Comparison of ENCODE assay signal across 8 cellular contexts in genomic region chr10:102121739-102122372, GRCh38. TPM values are rescaled to one million over a fixed set of nuclear protein-coding genes. Genes with fewer than 3 reads are reported as not detected.
A peak's percentile ranks its signal among the peaks of the same experiment; 100 is the strongest.
DNase-seq lines count a peak whose midpoint lies in the region; ATAC-seq, FAIRE-seq and TF ChIP-seq lines count a peak whose summit lies in the region.

No MANE protein-coding gene starts in this region.

- no peaks in the 10 kb centered on the region for H3K9me3 ChIP-seq in WERI-Rb-1 (ENCODE audit: severe bottlenecking)

- TF ChIP-seq POLR2A in GM12892 (IDR thresholded peaks at IDR 0.05; ENCODE audit: low read depth, low read length): no peak

- no peak for TF ChIP-seq CTCF in WERI-Rb-1 (IDR thresholded peaks at IDR 0.05; ENCODE audit: low read depth, low read length)
- TF ChIP-seq CTCF in GM10248 (IDR thresholded peaks at IDR 0.05; ENCODE audit: control extremely low read depth, extremely low read depth, low read depth, missing control alignments): no peak

- no peak overlapping the region for H3K4me3 ChIP-seq in WERI-Rb-1 (ENCODE audit: low read depth, low read length)
- H3K4me3 ChIP-seq in rectal smooth muscle tissue (ENCODE audit: low read length): peak overlapping the region; percentile 94

- H3K4me1 ChIP-seq in rectal smooth muscle tissue (ENCODE audit: control insufficient read depth, insufficient read depth, low read length): peaks cover 20% of the 10 kb centered on the region

- CTCF ChIA-PET in GM10248 (lab: Yijun Ruan, JAX): interaction anchor here (1.9 to 3.9 kb wide), 3 partner anchors 8 to 49 kb away, joined by 6 to 33 read pairs (median 9); partner anchors contain the start of gene PPRC1

- no peaks in the 10 kb centered on the region for H3K36me3 ChIP-seq in WERI-Rb-1
- no peaks in the 10 kb centered on the region for H3K36me3 ChIP-seq in rectal smooth muscle tissue (ENCODE audit: control insufficient read depth, insufficient read depth, low read length)

- DNase-seq in GM12892 (ENCODE audit: insufficient read length) (no peak), WERI-Rb-1 (peak; percentile 33), globus pallidus (ENCODE audit: low spot score) (peak; percentile 23), GM10248 (ENCODE audit: extremely low spot score) (no peak), NCI-H1048 (lab: John Stamatoyannopoulos, UW) (no peak), kidney glomerular epithelial cell (lab: John Stamatoyannopoulos, UW) (no peak)

- FAIRE-seq in GM12892 (lab: Jason Lieb, UNC): peak; percentile 48

- no peak overlapping the region for H3K9ac ChIP-seq in rectal smooth muscle tissue (ENCODE audit: low read length)

- H3K27ac ChIP-seq in WERI-Rb-1 (peak overlapping the region; percentile 88), rectal smooth muscle tissue (ENCODE audit: low read depth, low read length) (peak overlapping the region; percentile 100)

- no peak for ATAC-seq in GM19397 (IDR thresholded peaks at IDR 0.05; ENCODE audit: unreplicated experiment)

- H3K27me3 ChIP-seq in WERI-Rb-1 (ENCODE audit: insufficient read depth, low read depth, severe bottlenecking) (no peaks in the 10 kb centered on the region), rectal smooth muscle tissue (ENCODE audit: control insufficient read depth, insufficient read depth, low read length) (no peaks in the 10 kb centered on the region)

- POLR2A ChIA-PET in GM10248 (lab: Yijun Ruan, JAX): no interaction called here

RNA-seq across cellular contexts. Expression of gene LDB1, which starts 1.7 kb away (rescaled TPM):
- polyA plus RNA-seq in GM12892 (2012; ENCODE audit: missing spikeins): 24.3 TPM

RNA-seq across cellular contexts. Expression of gene PPRC1, which starts 11.0 kb away (rescaled TPM):
- polyA plus RNA-seq in GM12892 (2012; ENCODE audit: missing spikeins): 19.6 TPM

RNA-seq across cellular contexts. Expression of gene NOLC1, which starts 30.3 kb away (rescaled TPM):
- 75.2 TPM for polyA plus RNA-seq in GM12892 (2012; ENCODE audit: missing spikeins)

RNA-seq across cellular contexts. Expression of gene HPS6, which starts 56.7 kb away (rescaled TPM):
- 6.3 TPM for polyA plus RNA-seq in GM12892 (2012; ENCODE audit: missing spikeins)

Comparison
In these comparisons a context has a peak if more than half of its experiments do, and no peak if none do; other contexts are left out.
1. DNase-seq: peak in WERI-Rb-1 (single experiment) and globus pallidus (single experiment); none in GM12892 (single experiment), GM10248 (single experiment), NCI-H1048 (single experiment) and kidney glomerular epithelial cell (single experiment).